ENCODE assay signal across 8 cellular contexts in genomic region chr19:3434630-3435553, GRCh38. TPM values are rescaled to one million over a fixed set of nuclear protein-coding genes. Genes with fewer than 3 reads are reported as not detected.
DNase-seq lines count a peak whose midpoint lies in the region; ATAC-seq and TF ChIP-seq lines count a peak whose summit lies in the region.

No MANE protein-coding gene starts in this region.

- H3K4me3 Mint-ChIP-seq in Calu3 (ENCODE audit: low read depth, unreplicated experiment): peak overlapping the region; percentile 67
- peak overlapping the region; percentile 94 for H3K4me3 Mint-ChIP-seq in activated T-helper 17 cell treated with anti-CD3 and anti-CD28 coated beads, Interleukin-2, amount 50 U/mL, for 72 hours
- peak overlapping the region; percentile 87 to 100 (median 96) for H3K4me3 Mint-ChIP-seq in naive thymus-derived CD4-positive, alpha-beta T cell
- H3K4me3 Mint-ChIP-seq in stimulated activated effector memory CD8-positive, alpha-beta T cell treated with anti-CD3 and anti-CD28 coated beads, Interleukin-12 subunit alpha, Interleukin-12 subunit beta, amount 100 ng/mL, for 72 hours: peak overlapping the region; percentile 90

- H3K36me3 ChIP-seq in fibroblast of lung (ENCODE audit: control insufficient read depth, insufficient read depth, low read length): peaks cover 34% of the 10 kb centered on the region
- peaks cover 0 to 4% (median 0%) of the 10 kb centered on the region in 3 experiments for H3K36me3 ChIP-seq in naive thymus-derived CD4-positive, alpha-beta T cell (ENCODE audit: control insufficient read depth in 2 of 3, insufficient read depth in 3 of 3, low read length in 3 of 3)

- H3K27ac Mint-ChIP-seq in Calu3 (ENCODE audit: unreplicated experiment): peak overlapping the region; percentile 40
- H3K27ac Mint-ChIP-seq in activated T-helper 17 cell treated with anti-CD3 and anti-CD28 coated beads, Interleukin-2, amount 50 U/mL, for 72 hours: peak overlapping the region; percentile 99
- H3K27ac Mint-ChIP-seq in naive thymus-derived CD4-positive, alpha-beta T cell: peak overlapping the region; percentile 95 to 99 (median 98)
- peak overlapping the region; percentile 99 for H3K27ac Mint-ChIP-seq in stimulated activated effector memory CD8-positive, alpha-beta T cell treated with anti-CD3 and anti-CD28 coated beads, Interleukin-12 subunit alpha, Interleukin-12 subunit beta, amount 100 ng/mL, for 72 hours

- DNase-seq in Calu3 (peak; percentile 93), fibroblast of lung (ENCODE audit: low read depth in 2 of 2) (peak; percentile 93 to 94)
- peak; percentile 91 to 97 (median 96) for DNase-seq in naive thymus-derived CD4-positive, alpha-beta T cell
- DNase-seq in stimulated activated effector memory CD8-positive, alpha-beta T cell treated with anti-CD3 and anti-CD28 coated beads, Interleukin-12 subunit alpha, Interleukin-12 subunit beta, amount 100 ng/mL, for 72 hours (ENCODE audit: low spot score in 2 of 2): peak; percentile 95 to 99

- no peak for TF ChIP-seq RAD21 in Ishikawa (IDR thresholded peaks at IDR 0.05; ENCODE audit: low read depth)

- H4K20me1 ChIP-seq in fibroblast of lung (ENCODE audit: control insufficient read depth, extremely low read depth, insufficient read depth, low read length): no peaks in the 10 kb centered on the region

- peaks cover 12% of the 10 kb centered on the region for H3K4me1 ChIP-seq in fibroblast of lung (ENCODE audit: control insufficient read depth, extremely low read depth, insufficient read depth, low read length)
- H3K4me1 ChIP-seq in naive thymus-derived CD4-positive, alpha-beta T cell (ENCODE audit: control insufficient read depth in 2 of 2, insufficient read depth in 2 of 2, low read length in 2 of 2): peaks cover 9 to 11% of the 10 kb centered on the region in 2 donors

- no TSS peak for BruUV-seq in Calu3 (replicated peaks; lab: Mats Ljungman, UMichigan)

- POLR2A ChIA-PET in naive thymus-derived CD4-positive, alpha-beta T cell (lab: Charles Lee): interaction anchor here (0.6 to 0.9 kb wide), 6 partner anchors 72 to 389 kb away, joined by 3 read pairs; no protein-coding TSS in a partner anchor

- CTCF ChIA-PET in Calu3 (lab: Charles Lee): interaction anchor here (0.6 kb wide), 1 partner anchor 130 kb away, joined by 3 read pairs; no protein-coding TSS in a partner anchor
- CTCF ChIA-PET in naive thymus-derived CD4-positive, alpha-beta T cell (lab: Charles Lee): interaction anchor here (0.6 to 1.0 kb wide), 3 partner anchors 38 to 206 kb away, joined by 3 to 8 read pairs (median 5); no protein-coding TSS in a partner anchor

- H3K9ac ChIP-seq in fibroblast of lung (ENCODE audit: insufficient read depth, low read length): peak overlapping the region; percentile 67

- peak overlapping the region in 3 of 4 experiments; percentile 23 to 36 (median 31) for H3K4me3 ChIP-seq in fibroblast of lung (replicated peaks in 1 of 4; ENCODE audit: control extremely low read depth in 1 of 4, insufficient read depth in 1 of 4, low read depth in 3 of 4, low read length in 4 of 4)
- H3K4me3 ChIP-seq in naive thymus-derived CD4-positive, alpha-beta T cell (ENCODE audit: low read length): peak overlapping the region; percentile 70

- H3K4me2 ChIP-seq in fibroblast of lung (ENCODE audit: extremely low read depth, insufficient read depth, low read length): peak overlapping the region; percentile 71

- no peaks in the 10 kb centered on the region for H3K4me1 Mint-ChIP-seq in Calu3 (ENCODE audit: low read depth, unreplicated experiment)
- peaks cover 10% of the 10 kb centered on the region for H3K4me1 Mint-ChIP-seq in activated T-helper 17 cell treated with anti-CD3 and anti-CD28 coated beads, Interleukin-2, amount 50 U/mL, for 72 hours
- peaks cover 7 to 18% (median 14%) of the 10 kb centered on the region in 7 donors for H3K4me1 Mint-ChIP-seq in naive thymus-derived CD4-positive, alpha-beta T cell
- peaks cover 23% of the 10 kb centered on the region for H3K4me1 Mint-ChIP-seq in stimulated activated effector memory CD8-positive, alpha-beta T cell treated with anti-CD3 and anti-CD28 coated beads, Interleukin-12 subunit alpha, Interleukin-12 subunit beta, amount 100 ng/mL, for 72 hours

- no peaks in the 10 kb centered on the region for H3K9me3 ChIP-seq in fibroblast of lung (ENCODE audit: control insufficient read depth, insufficient read depth, low read depth, low read length)
- H3K9me3 ChIP-seq in naive thymus-derived CD4-positive, alpha-beta T cell (ENCODE audit: control insufficient read depth in 2 of 3, low read length in 3 of 3): no peaks in the 10 kb centered on the region

- H3K36me3 Mint-ChIP-seq in Calu3 (ENCODE audit: insufficient read depth, unreplicated experiment): peaks cover 18% of the 10 kb centered on the region
- peaks cover 29% of the 10 kb centered on the region for H3K36me3 Mint-ChIP-seq in activated T-helper 17 cell treated with anti-CD3 and anti-CD28 coated beads, Interleukin-2, amount 50 U/mL, for 72 hours (ENCODE audit: low read depth)
- H3K36me3 Mint-ChIP-seq in naive thymus-derived CD4-positive, alpha-beta T cell: peaks cover 0 to 10% (median 0%) of the 10 kb centered on the region in 5 donors
- H3K36me3 Mint-ChIP-seq in stimulated activated effector memory CD8-positive, alpha-beta T cell treated with anti-CD3 and anti-CD28 coated beads, Interleukin-12 subunit alpha, Interleukin-12 subunit beta, amount 100 ng/mL, for 72 hours: peaks cover 53% of the 10 kb centered on the region

- no peaks in the 10 kb centered on the region for H3K27me3 ChIP-seq in fibroblast of lung (ENCODE audit: control insufficient read depth, insufficient read depth, low read length)
- H3K27me3 ChIP-seq in naive thymus-derived CD4-positive, alpha-beta T cell (ENCODE audit: control insufficient read depth in 2 of 2, insufficient read depth in 2 of 2, low read length in 2 of 2): no peaks in the 10 kb centered on the region

- no peaks in the 10 kb centered on the region for H3K9me3 Mint-ChIP-seq in Calu3 (ENCODE audit: low read depth, unreplicated experiment)
- no peaks in the 10 kb centered on the region for H3K9me3 Mint-ChIP-seq in activated T-helper 17 cell treated with anti-CD3 and anti-CD28 coated beads, Interleukin-2, amount 50 U/mL, for 72 hours
- H3K9me3 Mint-ChIP-seq in naive thymus-derived CD4-positive, alpha-beta T cell: peaks cover 0 to 3% (median 0%) of the 10 kb centered on the region in 11 donors
- H3K9me3 Mint-ChIP-seq in stimulated activated effector memory CD8-positive, alpha-beta T cell treated with anti-CD3 and anti-CD28 coated beads, Interleukin-12 subunit alpha, Interleukin-12 subunit beta, amount 100 ng/mL, for 72 hours: no peaks in the 10 kb centered on the region

- peaks cover 28% of the 10 kb centered on the region for H3K79me2 ChIP-seq in fibroblast of lung (ENCODE audit: control insufficient read depth, insufficient read depth, low read length)

- no peaks in the 10 kb centered on the region for H3K27me3 Mint-ChIP-seq in Calu3 (ENCODE audit: unreplicated experiment)
- H3K27me3 Mint-ChIP-seq in activated T-helper 17 cell treated with anti-CD3 and anti-CD28 coated beads, Interleukin-2, amount 50 U/mL, for 72 hours: no peaks in the 10 kb centered on the region
- H3K27me3 Mint-ChIP-seq in naive thymus-derived CD4-positive, alpha-beta T cell: no peaks in the 10 kb centered on the region

- ATAC-seq in GM21526 (IDR thresholded peaks at IDR 0.05; ENCODE audit: low FRiP score, unreplicated experiment): peak; percentile 74
- peak; percentile 98 for ATAC-seq in activated T-helper 17 cell treated with anti-CD3 and anti-CD28 coated beads, Interleukin-2, amount 50 U/mL, for 72 hours (replicated peaks)
- ATAC-seq in naive thymus-derived CD4-positive, alpha-beta T cell: peak; percentile 99
- peak; percentile 97 for ATAC-seq in stimulated activated effector memory CD8-positive, alpha-beta T cell treated with anti-CD3 and anti-CD28 coated beads, Interleukin-12 subunit alpha, Interleukin-12 subunit beta, amount 100 ng/mL, for 72 hours

- TF ChIP-seq CTCF in Calu3 (IDR thresholded peaks at IDR 0.05; ENCODE audit: unreplicated experiment) (no peak), fibroblast of lung (conservative IDR thresholded peaks at IDR 0.05 in 1 of 2, IDR thresholded peaks at IDR 0.05 in 1 of 2; ENCODE audit: low read depth in 1 of 2, low read length in 2 of 2) (no peak)

- peak; percentile 10; the same call in 1 of the 2 replicates for TF ChIP-seq EP300 in Ishikawa (IDR thresholded peaks at IDR 0.05; ENCODE audit: borderline replicate concordance)

- peak overlapping the region; percentile 94 for H3K27ac ChIP-seq in fibroblast of lung (ENCODE audit: insufficient read depth, low read length)
- H3K27ac ChIP-seq in naive thymus-derived CD4-positive, alpha-beta T cell (ENCODE audit: low read depth, low read length): peak overlapping the region; percentile 86

- intact Hi-C loops in Calu3 (cut with micrococcal nuclease; ENCODE audit: unreplicated experiment): no loop called here
- intact Hi-C loops in naive thymus-derived CD4-positive, alpha-beta T cell (cut with micrococcal nuclease): loop anchor here (1.0 to 10.0 kb wide), 10 partner anchors 71 to 892 kb away; partner anchors contain the start of genes FZR1 (in 2 of the 2), NCLN (in 2 of the 2), APBA3 (in 1 of the 2) and MRPL54 (in 1 of the 2)

- peak overlapping the region; percentile 38 for H2AFZ ChIP-seq in fibroblast of lung (ENCODE audit: low read length)

TF ChIP-seq in Ishikawa, 13 proteins besides CTCF, POLR2A, EP300 and RAD21 (continues in another document):
- TF ChIP-seq CREB1 (IDR thresholded peaks at IDR 0.05; ENCODE audit: low read depth): no peak

TF ChIP-seq in PFSK-1, 5 proteins besides CTCF, POLR2A, EP300 and RAD21 (continues in another document):
- TF ChIP-seq TAF1 (IDR thresholded peaks at IDR 0.05; ENCODE audit: borderline replicate concordance, insufficient read depth, low read length): peak; percentile 73; the same call in 1 of the 2 replicates

RNA-seq across cellular contexts. Expression of gene SMIM24, which starts 45.4 kb away (rescaled TPM):
- 1.5 and 6.3 TPM in 2 replicates for total RNA-seq in Calu3 (2022)
- 1.0 TPM for polyA plus RNA-seq in PFSK-1 (2012; ENCODE audit: insufficient read length, low read depth)
- total RNA-seq in activated T-helper 17 cell treated with anti-CD3 and anti-CD28 coated beads, Interleukin-2, amount 50 U/mL, for 72 hours: 1 to 10 TPM in 1 of 2 donors, not detected in 1; 1.6 TPM
- total RNA-seq in fibroblast of lung: not detected in 2 replicates
- polyA plus RNA-seq in fibroblast of lung: not detected in 2 replicates
- polyA plus RNA-seq in fibroblast of lung (2012): not detected in 2 replicates
- not detected in 2 replicates for polyA minus RNA-seq in fibroblast of lung (ENCODE audit: low replicate concordance)
- 1 to 10 TPM in 1 of 5 experiments, under 1 TPM in 1, not detected in 3; 0.82 to 1.8 TPM for total RNA-seq in naive thymus-derived CD4-positive, alpha-beta T cell
- polyA plus RNA-seq in naive thymus-derived CD4-positive, alpha-beta T cell: not detected

RNA-seq across cellular contexts. Expression of gene SMIM44, which starts 48.3 kb away (rescaled TPM):
- not detected in 2 replicates for total RNA-seq in Calu3 (2022)
- not detected for polyA plus RNA-seq in PFSK-1 (2012; ENCODE audit: insufficient read length, low read depth)
- total RNA-seq in activated T-helper 17 cell treated with anti-CD3 and anti-CD28 coated beads, Interleukin-2, amount 50 U/mL, for 72 hours: not detected
- not detected in 2 replicates for total RNA-seq in fibroblast of lung
- not detected in 2 replicates for polyA plus RNA-seq in fibroblast of lung
- polyA plus RNA-seq in fibroblast of lung (2012): not detected in 2 replicates
- polyA minus RNA-seq in fibroblast of lung (ENCODE audit: low replicate concordance): not detected in 2 replicates
- total RNA-seq in naive thymus-derived CD4-positive, alpha-beta T cell: not detected
- not detected for polyA plus RNA-seq in naive thymus-derived CD4-positive, alpha-beta T cell

Comparison
In these comparisons a context has a peak if more than half of its experiments do, and no peak if none do; other contexts are left out.
1. Peak in every context shown above with its lines: DNase-seq, ATAC-seq, H3K4me3 ChIP-seq and H3K27ac ChIP-seq.
2. H3K27ac Mint-ChIP-seq: peak in every context shown above with its lines; median percentile 99 in activated T-helper 17 cell treated with anti-CD3 and anti-CD28 coated beads, Interleukin-2, amount 50 U/mL, for 72 hours; 99 in stimulated activated effector memory CD8-positive, alpha-beta T cell treated with anti-CD3 and anti-CD28 coated beads, Interleukin-12 subunit alpha, Interleukin-12 subunit beta, amount 100 ng/mL, for 72 hours; 98 in naive thymus-derived CD4-positive, alpha-beta T cell; 40 in Calu3.